In the genomic region with DNA sequence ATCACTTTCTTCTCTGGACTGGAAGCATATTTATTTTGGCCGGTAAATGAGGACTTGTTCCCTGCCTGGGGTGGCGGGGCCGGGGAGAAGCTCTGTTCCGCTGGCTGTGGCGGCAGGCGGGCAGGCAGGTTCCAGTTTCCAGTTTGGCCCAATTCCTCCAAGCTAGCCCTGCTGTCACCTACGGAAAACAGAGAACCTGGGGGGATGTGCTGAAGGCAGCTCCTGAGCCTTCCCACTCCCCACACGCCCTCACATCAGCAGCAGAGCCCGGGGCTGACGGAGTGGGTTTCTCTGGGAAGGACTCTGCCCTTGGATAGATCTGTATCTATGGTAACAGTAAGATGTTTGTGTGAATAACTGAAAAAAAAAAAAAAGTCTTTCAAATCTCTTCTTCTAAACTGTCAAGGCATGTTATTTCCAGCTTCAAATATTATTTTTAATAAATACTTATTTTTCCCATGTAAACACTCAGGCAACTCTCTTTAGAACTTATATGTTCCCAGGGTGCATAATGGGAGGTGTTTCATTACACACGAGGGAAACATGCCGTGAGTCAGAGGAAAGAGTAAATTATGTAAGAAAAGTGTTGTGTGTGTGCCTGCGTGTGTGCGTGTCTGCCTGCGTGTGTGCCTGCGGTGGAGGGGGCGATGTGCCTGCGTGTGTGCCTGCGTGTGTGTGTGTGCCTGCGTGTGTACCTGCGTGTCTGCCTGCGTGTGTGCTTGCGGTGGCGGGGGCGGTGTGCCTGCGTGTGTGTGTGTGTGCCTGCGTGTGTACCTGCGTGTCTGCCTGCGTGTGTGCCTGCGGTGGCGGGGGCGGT, we compare ENCODE assay signal across 15 cellular contexts.
DNase-seq lines count a peak whose midpoint lies in the region; ATAC-seq and TF ChIP-seq lines count a peak whose summit lies in the region.
"Had no signal": no experiment of that assay in that cellular context is flagged by ENCODE, and none has a peak within 500 bp of the region (broad histone marks: within the 10 kb centered on the region; RNA-seq: fewer than 3 reads in every experiment).

No MANE protein-coding gene starts in this region.

- no peaks in the 10 kb centered on the region for H4K20me1 ChIP-seq in IMR-90 (ENCODE audit: insufficient read depth, low read length)
- no peaks in the 10 kb centered on the region for H4K20me1 ChIP-seq in mammary epithelial cell (ENCODE audit: insufficient read depth, low read length)

- no peaks in the 10 kb centered on the region for H3K9me3 ChIP-seq in IMR-90 (ENCODE audit: control insufficient read depth, insufficient read depth, low read length)
- H3K9me3 ChIP-seq in mammary epithelial cell (replicated peaks; ENCODE audit: insufficient read depth, low read length) = no peaks in the 10 kb centered on the region
- no peaks in the 10 kb centered on the region for H3K9me3 ChIP-seq in mucosa of descending colon
- H3K9me3 ChIP-seq: upper lobe of left lung had no signal

- no peak overlapping the region for H3K56ac ChIP-seq in IMR-90 (ENCODE audit: extremely low read depth, insufficient read depth, low read length)

- no peak overlapping the region for H2BK15ac ChIP-seq in IMR-90 (ENCODE audit: low read depth, low read length)

- no peak for TF ChIP-seq RAD21 in IMR-90 (IDR thresholded peaks at IDR 0.05; ENCODE audit: low read length)

- H3K9ac ChIP-seq in IMR-90 (ENCODE audit: low read depth, low read length) (no peak overlapping the region), mammary epithelial cell (ENCODE audit: insufficient read depth, low read length) (peak overlapping the region; percentile 73)

- in situ Hi-C loops in IMR-90 (cut with MboI; ENCODE audit: low sequenced_read_pairs) = no loop called here
- in situ Hi-C loops in mammary epithelial cell (cut with MboI; ENCODE audit: low sequenced_read_pairs in 2 of 2) = loop anchor here in 1 of 2 donors (25.0 kb wide), 1 partner anchor 124 kb away; the partner anchor contains the start of gene ZNF516

- H2BK5ac ChIP-seq in IMR-90 (ENCODE audit: low read depth, low read length, poor library complexity, severe bottlenecking) = peak overlapping the region; percentile 47

- no peaks in the 10 kb centered on the region for H3K9me1 ChIP-seq in IMR-90 (ENCODE audit: insufficient read depth, low read length)

- H3K27ac ChIP-seq in IMR-90 (ENCODE audit: insufficient read depth, low read length) (no peak overlapping the region), mammary epithelial cell (ENCODE audit: insufficient read depth, low read depth, low read length) (peak overlapping the region; percentile 72), temporal lobe (ENCODE audit: low read depth, low read length) (peak overlapping the region; percentile 69)
- H3K27ac ChIP-seq: upper lobe of left lung had no signal

- dilution Hi-C loops in IMR-90 (cut with HindIII; ENCODE audit: low sequenced_read_pairs, unreplicated experiment) (no loop called here), mammary epithelial cell (cut with HindIII; ENCODE audit: low sequenced_read_pairs) (no loop called here)

- no peak overlapping the region for H3K27ac Mint-ChIP-seq in glutamatergic neuron (ENCODE audit: unreplicated experiment)
- H3K27ac Mint-ChIP-seq: IgD-negative memory B cell, immature natural killer cell had no signal

- no peak overlapping the region for H3K4me3 Mint-ChIP-seq in glutamatergic neuron (ENCODE audit: unreplicated experiment)
- H3K4me3 Mint-ChIP-seq: IgD-negative memory B cell, immature natural killer cell had no signal

- no peak overlapping the region for H3K14ac ChIP-seq in IMR-90 (replicated peaks; ENCODE audit: low read depth, low read length)

- H3K4me3 ChIP-seq in IMR-90 (ENCODE audit: insufficient read depth, low read depth, low read length) = no peak overlapping the region
- peak overlapping the region; percentile 24 to 40 (median 37) for H3K4me3 ChIP-seq in mammary epithelial cell (replicated peaks in 1 of 3; ENCODE audit: insufficient read depth in 1 of 3, low read depth in 2 of 3, low read length in 3 of 3)
- no peak overlapping the region for H3K4me3 ChIP-seq in mucosa of descending colon

- H3K4me2 ChIP-seq in IMR-90 (ENCODE audit: low read depth, low read length) = no peak overlapping the region
- peak overlapping the region; percentile 96 for H3K4me2 ChIP-seq in mammary epithelial cell (ENCODE audit: insufficient read depth, low read depth, low read length)

- intact Hi-C loops in IMR-90 (cut with micrococcal nuclease) (no loop called here), mammary epithelial cell (cut with micrococcal nuclease) (loop anchor here (2.0 kb wide), 1 partner anchor 46 kb away; no protein-coding TSS in a partner anchor), mucosa of descending colon (cut with DNase I, micrococcal nuclease) (no loop called here)

- H3K9me3 Mint-ChIP-seq in glutamatergic neuron (ENCODE audit: unreplicated experiment) = peaks cover 3% of the 10 kb centered on the region
- H3K9me3 Mint-ChIP-seq: immature natural killer cell had no signal

- H3K27me3 Mint-ChIP-seq in glutamatergic neuron (ENCODE audit: unreplicated experiment) = peaks cover 7% of the 10 kb centered on the region
- H3K27me3 Mint-ChIP-seq: IgD-negative memory B cell had no signal

- no peak for TF ChIP-seq POLR2A in IMR-90 (IDR thresholded peaks at IDR 0.05; ENCODE audit: low read depth, low read length)

- H3K4me1 Mint-ChIP-seq in glutamatergic neuron (ENCODE audit: low read depth, unreplicated experiment) = peaks cover 5% of the 10 kb centered on the region
- H3K4me1 Mint-ChIP-seq: IgD-negative memory B cell, immature natural killer cell had no signal

- no peaks in the 10 kb centered on the region for H3K79me2 ChIP-seq in mammary epithelial cell (ENCODE audit: insufficient read depth, low read length)

- H2AK9ac ChIP-seq in IMR-90 (replicated peaks; ENCODE audit: low read depth, low read length, poor library complexity) = no peak overlapping the region

- TF ChIP-seq CTCF in IMR-90 (conservative IDR thresholded peaks at IDR 0.05; ENCODE audit: low read depth, low read length) (no peak), mammary epithelial cell (conservative IDR thresholded peaks at IDR 0.05 in 1 of 2, IDR thresholded peaks at IDR 0.05 in 1 of 2; ENCODE audit: extremely low read depth in 1 of 2, insufficient read depth in 1 of 2, low read depth in 1 of 2, low read length in 2 of 2) (no peak), mucosa of descending colon (IDR thresholded peaks at IDR 0.05) (no peak), glutamatergic neuron (IDR thresholded peaks at IDR 0.05; ENCODE audit: partially characterized antibody, unreplicated experiment) (no peak)

- DNase-seq in IMR-90 (peak; percentile 61), mammary epithelial cell (peak; percentile 69), kidney tubule cell (ENCODE audit: low spot score) (peak; percentile 48), mucosa of descending colon (no peak), glutamatergic neuron (no peak), GM03348 (ENCODE audit: low spot score) (no peak)
- DNase-seq: activated CD4-positive, CD25-positive, alpha-beta regulatory T cell; activated effector memory CD4-positive, alpha-beta T cell treated with Interleukin-2 at 50 U/mL for 16 hours; DND-41; effector memory CD4-positive, alpha-beta T cell; immature natural killer cell had no signal

- no peak overlapping the region for H3K4ac ChIP-seq in IMR-90 (ENCODE audit: low read depth, low read length)

- no peak overlapping the region for H3K18ac ChIP-seq in IMR-90 (ENCODE audit: low read depth, low read length)

- CTCF ChIA-PET in IMR-90 (lab: Yijun Ruan, JAX) (no interaction called here), mammary epithelial cell (lab: Charles Lee; ENCODE audit: low non-redundant PET) (no interaction called here)

- H3K79me1 ChIP-seq in IMR-90 (ENCODE audit: low read depth in 1 of 2, low read length in 2 of 2) = no peaks in the 10 kb centered on the region

- H3K36me3 Mint-ChIP-seq in glutamatergic neuron (ENCODE audit: unreplicated experiment) = no peaks in the 10 kb centered on the region
- H3K36me3 Mint-ChIP-seq: IgD-negative memory B cell, immature natural killer cell had no signal

- no peak overlapping the region for H4K5ac ChIP-seq in IMR-90 (ENCODE audit: low read depth, low read length)

- H3K27me3 ChIP-seq in IMR-90 (ENCODE audit: control insufficient read depth, insufficient read depth, low read length) = no peaks in the 10 kb centered on the region
- H3K27me3 ChIP-seq in mammary epithelial cell (ENCODE audit: insufficient read depth, low read length) = no peaks in the 10 kb centered on the region
- H3K27me3 ChIP-seq: upper lobe of left lung had no signal

- BruUV-seq in IMR-90 (replicated peaks; lab: Mats Ljungman, UMichigan) (no TSS peak), mammary epithelial cell (replicated peaks; lab: Mats Ljungman, UMichigan) (TSS peak; percentile 33)

- 90% methylated on average over 18 of the region's 32 CpGs; no CpG with 5 or more reads in 1 of the 2 experiments for WGBS in IMR-90 (ENCODE audit: extremely low coverage in 2 of 2, insufficient read length in 1 of 2), 2 experiments
- 39% methylated on average over 27 of the region's 32 CpGs for WGBS in mammary epithelial cell (ENCODE audit: low coverage, missing lambda C conversion rate)

- H4K91ac ChIP-seq in IMR-90 (ENCODE audit: insufficient read depth, low read depth, low read length) = no peak overlapping the region

- peak overlapping the region; percentile 67 for H2AK5ac ChIP-seq in IMR-90 (ENCODE audit: low read depth, low read length)

- H2AFZ ChIP-seq in IMR-90 (replicated peaks; ENCODE audit: low read length, poor library complexity) (peak overlapping the region; percentile 87), mammary epithelial cell (ENCODE audit: low read depth, low read length) (peak overlapping the region; percentile 98)

- H3K36me3 ChIP-seq in IMR-90 (ENCODE audit: control insufficient read depth, insufficient read depth, low read length) (no peaks in the 10 kb centered on the region), mammary epithelial cell (ENCODE audit: insufficient read depth, low read length) (no peaks in the 10 kb centered on the region), mucosa of descending colon (ENCODE audit: low read depth) (no peaks in the 10 kb centered on the region)
- H3K36me3 ChIP-seq: upper lobe of left lung had no signal

- no peaks in the 10 kb centered on the region for H3K4me1 ChIP-seq in IMR-90 (ENCODE audit: control insufficient read depth, insufficient read depth, low read length)
- H3K4me1 ChIP-seq in mammary epithelial cell (ENCODE audit: insufficient read depth, low read length) = peaks cover 14% of the 10 kb centered on the region
- H3K4me1 ChIP-seq in mucosa of descending colon (ENCODE audit: low read depth) = no peaks in the 10 kb centered on the region
- H3K4me1 ChIP-seq: upper lobe of left lung had no signal

- H2BK120ac ChIP-seq in IMR-90 (ENCODE audit: low read depth, low read length) = no peak overlapping the region

- POLR2A ChIA-PET in IMR-90 (lab: Charles Lee; ENCODE audit: unreplicated experiment) = no interaction called here

- no peak overlapping the region for H4K8ac ChIP-seq in IMR-90 (ENCODE audit: low read depth in 2 of 2, low read length in 2 of 2)

- ATAC-seq in IMR-90 (ENCODE audit: low read depth) (no peak; the same call in 1 of the 2 replicates), mucosa of descending colon (no peak), GM18511 (IDR thresholded peaks at IDR 0.05; ENCODE audit: unreplicated experiment) (no peak)

- H2BK20ac ChIP-seq in IMR-90 (ENCODE audit: low read depth, low read length) = no peak overlapping the region

- no peak overlapping the region for H3K23ac ChIP-seq in IMR-90 (ENCODE audit: low read depth, low read length)

TF ChIP-seq in IMR-90, 13 proteins besides CTCF, POLR2A, EP300 and RAD21 (continues in another document):
- no peak for TF ChIP-seq RCOR1 (IDR thresholded peaks at IDR 0.05; ENCODE audit: insufficient replicate concordance, low read length)

Comparison
In these comparisons a context has a peak if more than half of its experiments do, and no peak if none do; other contexts are left out.
1. DNase-seq: peak in IMR-90 (single experiment), mammary epithelial cell (single experiment) and kidney tubule cell (single experiment); none in mucosa of descending colon (0 of 3), glutamatergic neuron (single experiment) and GM03348 (single experiment).
2. H3K4me3 ChIP-seq: peak in mammary epithelial cell (3 of 3); none in IMR-90 (single experiment) and mucosa of descending colon (single experiment).